Comparison of ENCODE assay signal across 8 cellular contexts in the genomic region with DNA sequence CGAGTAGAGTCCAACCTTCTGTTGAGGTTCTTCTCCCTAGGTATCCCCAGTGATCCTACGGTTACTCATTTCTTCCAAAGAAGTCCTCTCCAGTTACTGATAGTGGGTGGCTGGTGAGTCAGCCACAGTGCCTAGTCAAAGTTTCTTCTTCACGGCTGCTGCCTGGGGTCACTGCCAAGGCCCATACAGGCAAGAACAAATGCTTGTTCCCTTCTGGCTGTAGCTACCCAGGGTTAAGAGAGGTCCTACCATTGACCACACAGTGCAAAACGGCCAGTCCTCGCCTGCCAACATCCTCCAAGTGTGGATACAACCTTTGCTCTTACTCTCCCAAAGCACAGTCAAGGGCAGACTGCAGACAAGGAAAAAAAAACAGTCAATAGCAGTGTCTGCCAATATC. TPM values are rescaled to one million over a fixed set of nuclear protein-coding genes. Genes with fewer than 3 reads are reported as not detected.
DNase-seq lines count a peak whose midpoint lies in the region; ATAC-seq and TF ChIP-seq lines count a peak whose summit lies in the region.

No MANE protein-coding gene starts in this region.

- DNase-seq in activated naive CD4-positive, alpha-beta T cell treated with anti-CD3 and anti-CD28 coated beads for 36 hours: peak; percentile 53
- no peak for DNase-seq in activated naive CD4-positive, alpha-beta T cell treated with anti-CD3 and anti-CD28 coated beads, Interleukin-2, amount 10 ng/mL, durations not matched to agents 7 days and 5 days
- DNase-seq in chondrocyte (ENCODE audit: low spot score) (no peak), omental fat pad (ENCODE audit: low spot score) (no peak), MV-4-11 (lab: John Stamatoyannopoulos, UW) (no peak), SKM-1 treated with dmso at 0.1 percent for 144 hours (lab: John Stamatoyannopoulos, UW; ENCODE audit: unreplicated experiment) (no peak), NCI-H1930 (lab: John Stamatoyannopoulos, UW) (no peak)
- DNase-seq in CD8-positive, alpha-beta T cell: no peak

- peaks cover 8% of the 10 kb centered on the region for H3K4me1 ChIP-seq in CD8-positive, alpha-beta T cell (ENCODE audit: insufficient read depth, low read length)

- no peaks in the 10 kb centered on the region for H3K27me3 ChIP-seq in CD8-positive, alpha-beta T cell (ENCODE audit: insufficient read depth, low read length)

- ATAC-seq in omental fat pad (ENCODE audit: low FRiP score): peak; percentile 4
- ATAC-seq in CD8-positive, alpha-beta T cell: no peak

- POLR2A ChIA-PET in CD8-positive, alpha-beta T cell (lab: Charles Lee): interaction anchor here (0.6 to 1.1 kb wide), 3 partner anchors 90 to 471 kb away, joined by 3 to 4 read pairs (median 4); no protein-coding TSS in a partner anchor

- H3K9me3 Mint-ChIP-seq in activated naive CD4-positive, alpha-beta T cell treated with anti-CD3 and anti-CD28 coated beads for 36 hours: no peaks in the 10 kb centered on the region
- no peaks in the 10 kb centered on the region for H3K9me3 Mint-ChIP-seq in activated naive CD4-positive, alpha-beta T cell treated with anti-CD3 and anti-CD28 coated beads, Interleukin-2, amount 10 ng/mL, durations not matched to agents 7 days and 5 days
- H3K9me3 Mint-ChIP-seq in chondrocyte (ENCODE audit: low read depth): no peaks in the 10 kb centered on the region
- H3K9me3 Mint-ChIP-seq in CD8-positive, alpha-beta T cell: no peaks in the 10 kb centered on the region

- H3K9me3 ChIP-seq in CD8-positive, alpha-beta T cell (ENCODE audit: low read length): no peaks in the 10 kb centered on the region

- H3K36me3 ChIP-seq in CD8-positive, alpha-beta T cell (ENCODE audit: insufficient read depth, low read length): no peaks in the 10 kb centered on the region

- H3K27ac ChIP-seq in CD8-positive, alpha-beta T cell (ENCODE audit: low read depth, low read length): no peak overlapping the region

- CTCF ChIA-PET in activated naive CD4-positive, alpha-beta T cell treated with anti-CD3 and anti-CD28 coated beads for 36 hours (lab: Charles Lee): interaction anchor here (0.7 to 7.4 kb wide), 7 partner anchors 12 to 420 kb away, joined by 3 to 59 read pairs (median 3); no protein-coding TSS in a partner anchor
- CTCF ChIA-PET in activated naive CD4-positive, alpha-beta T cell treated with anti-CD3 and anti-CD28 coated beads, Interleukin-2, amount 10 ng/mL, durations not matched to agents 7 days and 5 days (lab: Charles Lee): interaction anchor here (1.2 to 7.6 kb wide), 2 partner anchors 173 to 419 kb away, joined by 3 to 58 read pairs; no protein-coding TSS in a partner anchor
- CTCF ChIA-PET in CD8-positive, alpha-beta T cell (lab: Charles Lee): interaction anchor here (0.7 to 5.0 kb wide), 7 partner anchors 10 to 475 kb away, joined by 3 to 63 read pairs (median 3); no protein-coding TSS in a partner anchor

- H3K27ac Mint-ChIP-seq in activated naive CD4-positive, alpha-beta T cell treated with anti-CD3 and anti-CD28 coated beads for 36 hours: no peak overlapping the region
- H3K27ac Mint-ChIP-seq in activated naive CD4-positive, alpha-beta T cell treated with anti-CD3 and anti-CD28 coated beads, Interleukin-2, amount 10 ng/mL, durations not matched to agents 7 days and 5 days: no peak overlapping the region
- peak overlapping the region; percentile 23 for H3K27ac Mint-ChIP-seq in chondrocyte (ENCODE audit: unreplicated experiment)
- no peak overlapping the region for H3K27ac Mint-ChIP-seq in CD8-positive, alpha-beta T cell

- peaks cover 23% of the 10 kb centered on the region for H3K4me1 Mint-ChIP-seq in activated naive CD4-positive, alpha-beta T cell treated with anti-CD3 and anti-CD28 coated beads for 36 hours (ENCODE audit: low read depth)
- H3K4me1 Mint-ChIP-seq in activated naive CD4-positive, alpha-beta T cell treated with anti-CD3 and anti-CD28 coated beads, Interleukin-2, amount 10 ng/mL, durations not matched to agents 7 days and 5 days: peaks cover 17% of the 10 kb centered on the region
- peaks cover 19% of the 10 kb centered on the region for H3K4me1 Mint-ChIP-seq in chondrocyte (ENCODE audit: low read depth)
- H3K4me1 Mint-ChIP-seq in CD8-positive, alpha-beta T cell (ENCODE audit: low read depth): peaks cover 24% of the 10 kb centered on the region

- H3K4me3 Mint-ChIP-seq in activated naive CD4-positive, alpha-beta T cell treated with anti-CD3 and anti-CD28 coated beads for 36 hours: no peak overlapping the region
- no peak overlapping the region for H3K4me3 Mint-ChIP-seq in activated naive CD4-positive, alpha-beta T cell treated with anti-CD3 and anti-CD28 coated beads, Interleukin-2, amount 10 ng/mL, durations not matched to agents 7 days and 5 days
- H3K4me3 Mint-ChIP-seq in chondrocyte (ENCODE audit: unreplicated experiment): no peak overlapping the region
- H3K4me3 Mint-ChIP-seq in CD8-positive, alpha-beta T cell: no peak overlapping the region

- intact Hi-C loops in activated naive CD4-positive, alpha-beta T cell treated with anti-CD3 and anti-CD28 coated beads for 36 hours (cut with micrococcal nuclease): loop anchor here (10.0 kb wide), 1 partner anchor 1888 kb away; a partner anchor contains a TSS
- intact Hi-C loops in CD8-positive, alpha-beta T cell (cut with DNase I, micrococcal nuclease): loop anchor here (5.0 to 10.0 kb wide), 4 partner anchors 170 to 1978 kb away; a partner anchor contains a TSS

- no peak overlapping the region for H3K4me3 ChIP-seq in CD8-positive, alpha-beta T cell (ENCODE audit: low read depth, low read length)

- H3K27me3 Mint-ChIP-seq in activated naive CD4-positive, alpha-beta T cell treated with anti-CD3 and anti-CD28 coated beads for 36 hours (ENCODE audit: low read depth): no peaks in the 10 kb centered on the region
- H3K27me3 Mint-ChIP-seq in activated naive CD4-positive, alpha-beta T cell treated with anti-CD3 and anti-CD28 coated beads, Interleukin-2, amount 10 ng/mL, durations not matched to agents 7 days and 5 days: peaks cover 10% of the 10 kb centered on the region
- no peaks in the 10 kb centered on the region for H3K27me3 Mint-ChIP-seq in chondrocyte (ENCODE audit: low read depth)
- H3K27me3 Mint-ChIP-seq in CD8-positive, alpha-beta T cell (ENCODE audit: low read depth): no peaks in the 10 kb centered on the region

- no peaks in the 10 kb centered on the region for H3K36me3 Mint-ChIP-seq in activated naive CD4-positive, alpha-beta T cell treated with anti-CD3 and anti-CD28 coated beads for 36 hours (ENCODE audit: low read depth)
- H3K36me3 Mint-ChIP-seq in activated naive CD4-positive, alpha-beta T cell treated with anti-CD3 and anti-CD28 coated beads, Interleukin-2, amount 10 ng/mL, durations not matched to agents 7 days and 5 days: peaks cover 2% of the 10 kb centered on the region
- no peaks in the 10 kb centered on the region for H3K36me3 Mint-ChIP-seq in chondrocyte (ENCODE audit: low read depth)
- H3K36me3 Mint-ChIP-seq in CD8-positive, alpha-beta T cell: peaks cover 10% of the 10 kb centered on the region

- no peak for TF ChIP-seq CTCF in chondrocyte (IDR thresholded peaks at IDR 0.05)
- TF ChIP-seq CTCF in omental fat pad (IDR thresholded peaks at IDR 0.05): no peak
- no peak for TF ChIP-seq CTCF in CD8-positive, alpha-beta T cell (IDR thresholded peaks at IDR 0.05)

RNA-seq across cellular contexts. Expression of a gene that starts 2.9 kb away (rescaled TPM):
- total RNA-seq in activated naive CD4-positive, alpha-beta T cell treated with anti-CD3 and anti-CD28 coated beads for 36 hours: 10 to 100 TPM; 28.4 to 29.8 TPM
- 21.8 to 24.2 TPM (median 23.8 TPM) in 3 replicates for total RNA-seq in chondrocyte
- total RNA-seq in omental fat pad: 10 to 100 TPM; 20.2 to 41.0 (median 30.5) TPM
- 100 to 1,000 TPM; 104 to 105 TPM for total RNA-seq in CD8-positive, alpha-beta T cell
